ENCODE assay signal across 9 cellular contexts in the genomic region with DNA sequence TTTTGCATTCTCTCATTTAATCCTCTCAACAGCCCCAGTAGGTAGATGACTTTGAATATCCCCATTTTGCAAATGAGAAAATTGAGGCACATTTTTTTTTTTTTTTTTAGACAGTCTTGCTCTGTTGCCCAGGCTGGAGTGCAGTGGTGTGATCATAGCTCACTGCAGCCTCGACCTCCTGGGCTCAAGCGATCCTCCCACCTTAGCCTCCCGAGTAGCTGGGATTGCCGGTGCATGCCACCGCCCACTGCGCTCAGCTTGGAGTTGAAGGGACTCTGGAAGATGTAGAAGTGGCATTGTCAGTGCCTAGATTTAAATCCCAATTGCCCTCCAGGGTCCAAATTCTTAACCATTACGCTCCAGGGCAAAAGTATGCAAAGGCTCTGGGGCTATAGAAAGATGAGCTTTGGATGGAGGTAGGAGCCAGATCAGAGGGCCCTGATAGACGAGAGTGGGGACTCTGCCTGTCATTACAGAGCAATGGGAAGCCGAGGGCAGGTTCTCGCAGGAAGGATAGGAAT. TPM values are rescaled to one million over a fixed set of nuclear protein-coding genes. Genes with fewer than 3 reads are reported as not detected.
DNase-seq lines count a peak whose midpoint lies in the region; ATAC-seq and TF ChIP-seq lines count a peak whose summit lies in the region.
"Had no signal": no experiment of that assay in that cellular context is flagged by ENCODE, and none has a peak within 500 bp of the region (broad histone marks: within the 10 kb centered on the region; RNA-seq: fewer than 3 reads in every experiment).

No MANE protein-coding gene starts in this region.

- H3K36me3 ChIP-seq in BLaER1 (peaks cover 25% of the 10 kb centered on the region), MG63 (peaks cover 8% of the 10 kb centered on the region), neural cell (ENCODE audit: insufficient read depth, low read length) (no peaks in the 10 kb centered on the region)

- H2AFZ ChIP-seq in neural cell (ENCODE audit: low read depth, low read length): peak overlapping the region; percentile 80

- H4K20me1 ChIP-seq in BLaER1 (no peaks in the 10 kb centered on the region), neural cell (ENCODE audit: insufficient read depth) (no peaks in the 10 kb centered on the region)

- no peaks in the 10 kb centered on the region for H3F3A ChIP-seq in neural cell (ENCODE audit: insufficient read depth, low read length, poor library complexity, severe bottlenecking)

- no peaks in the 10 kb centered on the region for H3K9me3 ChIP-seq in BLaER1
- no peaks in the 10 kb centered on the region for H3K9me3 ChIP-seq in MG63
- H3K9me3 ChIP-seq in neural cell (ENCODE audit: low read length): no peaks in the 10 kb centered on the region

- H3K79me2 ChIP-seq in neural cell (replicated peaks; ENCODE audit: insufficient read depth, low read length): peaks cover 11% of the 10 kb centered on the region

- no peak for TF ChIP-seq CTCF in neural cell (IDR thresholded peaks at IDR 0.05; ENCODE audit: poor library complexity, severe bottlenecking)

- no peak for TF ChIP-seq RAD21 in neural cell (conservative IDR thresholded peaks at IDR 0.05)

- peaks cover 32% of the 10 kb centered on the region for H3K4me1 ChIP-seq in BLaER1

- no peaks in the 10 kb centered on the region for H3K9me2 ChIP-seq in neural cell (ENCODE audit: insufficient read depth, low read length)

- peaks cover 56% of the 10 kb centered on the region for H3K36me3 Mint-ChIP-seq in dendritic cell treated with granulocyte-macrophage colony-stimulating factor and Interleukin-4, amounts not matched to agents 40 ng/mL and 50 ng/mL, for 4 days (ENCODE audit: low read depth)

- no peak for DNase-seq in MG63
- no peak for DNase-seq in NCI-H524 (lab: John Stamatoyannopoulos, UW)
- no peak for DNase-seq in T-helper 9 cell

- H3K4me1 Mint-ChIP-seq in dendritic cell treated with granulocyte-macrophage colony-stimulating factor and Interleukin-4, amounts not matched to agents 40 ng/mL and 50 ng/mL, for 4 days (ENCODE audit: low read depth): peaks cover 50% of the 10 kb centered on the region

- H3K27ac Mint-ChIP-seq in dendritic cell treated with granulocyte-macrophage colony-stimulating factor and Interleukin-4, amounts not matched to agents 40 ng/mL and 50 ng/mL, for 4 days: peak overlapping the region; percentile 72

- H3K4me3 ChIP-seq in BLaER1 (peak overlapping the region; percentile 86), MG63 (peak overlapping the region; percentile 63), neural cell (ENCODE audit: low read length) (peak overlapping the region; percentile 87)
- H3K4me3 ChIP-seq: lung had no signal

- no peak for TF ChIP-seq EP300 in neural cell (conservative IDR thresholded peaks at IDR 0.05; ENCODE audit: poor library complexity, severe bottlenecking)

- H3K4me3 Mint-ChIP-seq in dendritic cell treated with granulocyte-macrophage colony-stimulating factor and Interleukin-4, amounts not matched to agents 40 ng/mL and 50 ng/mL, for 4 days: peak overlapping the region; percentile 81

- H3K27me3 ChIP-seq in BLaER1 (no peaks in the 10 kb centered on the region), MG63 (no peaks in the 10 kb centered on the region), neural cell (ENCODE audit: insufficient read depth, low read depth, low read length) (no peaks in the 10 kb centered on the region)

- H3K9ac ChIP-seq in BLaER1: peak overlapping the region; percentile 73
- H3K9ac ChIP-seq in neural cell (ENCODE audit: low read length): peak overlapping the region; percentile 69

- intact Hi-C loops in dendritic cell treated with granulocyte-macrophage colony-stimulating factor and Interleukin-4, amounts not matched to agents 40 ng/mL and 50 ng/mL, for 4 days (cut with micrococcal nuclease): loop anchor here (1.0 to 10.0 kb wide), 3 partner anchors 13 to 127 kb away; no protein-coding TSS in a partner anchor

- peaks cover 15% of the 10 kb centered on the region for H3K27me3 Mint-ChIP-seq in dendritic cell treated with granulocyte-macrophage colony-stimulating factor and Interleukin-4, amounts not matched to agents 40 ng/mL and 50 ng/mL, for 4 days

- no peak for ATAC-seq in HG03135 (IDR thresholded peaks at IDR 0.05; ENCODE audit: unreplicated experiment)
- ATAC-seq in GM18909 (IDR thresholded peaks at IDR 0.05; ENCODE audit: poor library complexity, unreplicated experiment): no peak

- H3K9me3 Mint-ChIP-seq in dendritic cell treated with granulocyte-macrophage colony-stimulating factor and Interleukin-4, amounts not matched to agents 40 ng/mL and 50 ng/mL, for 4 days: no peaks in the 10 kb centered on the region

- H3K4me2 ChIP-seq in BLaER1 (peak overlapping the region; percentile 100), neural cell (ENCODE audit: low read length) (peak overlapping the region; percentile 95)

- peak overlapping the region; percentile 63 for H3K27ac ChIP-seq in BLaER1
- H3K27ac ChIP-seq in neural cell (ENCODE audit: low read length): peak overlapping the region; percentile 64

TF ChIP-seq in neural cell, 6 proteins besides CTCF, POLR2A, EP300 and RAD21:
- TF ChIP-seq SMC3 (conservative IDR thresholded peaks at IDR 0.05; ENCODE audit: poor library complexity) (no peak), POLR2AphosphoS5 (IDR thresholded peaks at IDR 0.05) (no peak), TAF1 (IDR thresholded peaks at IDR 0.05; ENCODE audit: low read depth) (no peak), EZH2 (IDR thresholded peaks at IDR 0.05; ENCODE audit: borderline replicate concordance, insufficient read depth, low read length, poor library complexity, severe bottlenecking) (no peak), MXI1 (conservative IDR thresholded peaks at IDR 0.05; ENCODE audit: poor library complexity, severe bottlenecking) (no peak)
- TF ChIP-seq, protein P1, sequence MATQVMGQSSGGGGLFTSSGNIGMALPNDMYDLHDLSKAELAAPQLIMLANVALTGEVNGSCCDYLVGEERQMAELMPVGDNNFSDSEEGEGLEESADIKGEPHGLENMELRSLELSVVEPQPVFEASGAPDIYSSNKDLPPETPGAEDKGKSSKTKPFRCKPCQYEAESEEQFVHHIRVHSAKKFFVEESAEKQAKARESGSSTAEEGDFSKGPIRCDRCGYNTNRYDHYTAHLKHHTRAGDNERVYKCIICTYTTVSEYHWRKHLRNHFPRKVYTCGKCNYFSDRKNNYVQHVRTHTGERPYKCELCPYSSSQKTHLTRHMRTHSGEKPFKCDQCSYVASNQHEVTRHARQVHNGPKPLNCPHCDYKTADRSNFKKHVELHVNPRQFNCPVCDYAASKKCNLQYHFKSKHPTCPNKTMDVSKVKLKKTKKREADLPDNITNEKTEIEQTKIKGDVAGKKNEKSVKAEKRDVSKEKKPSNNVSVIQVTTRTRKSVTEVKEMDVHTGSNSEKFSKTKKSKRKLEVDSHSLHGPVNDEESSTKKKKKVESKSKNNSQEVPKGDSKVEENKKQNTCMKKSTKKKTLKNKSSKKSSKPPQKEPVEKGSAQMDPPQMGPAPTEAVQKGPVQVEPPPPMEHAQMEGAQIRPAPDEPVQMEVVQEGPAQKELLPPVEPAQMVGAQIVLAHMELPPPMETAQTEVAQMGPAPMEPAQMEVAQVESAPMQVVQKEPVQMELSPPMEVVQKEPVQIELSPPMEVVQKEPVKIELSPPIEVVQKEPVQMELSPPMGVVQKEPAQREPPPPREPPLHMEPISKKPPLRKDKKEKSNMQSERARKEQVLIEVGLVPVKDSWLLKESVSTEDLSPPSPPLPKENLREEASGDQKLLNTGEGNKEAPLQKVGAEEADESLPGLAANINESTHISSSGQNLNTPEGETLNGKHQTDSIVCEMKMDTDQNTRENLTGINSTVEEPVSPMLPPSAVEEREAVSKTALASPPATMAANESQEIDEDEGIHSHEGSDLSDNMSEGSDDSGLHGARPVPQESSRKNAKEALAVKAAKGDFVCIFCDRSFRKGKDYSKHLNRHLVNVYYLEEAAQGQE (IDR thresholded peaks at IDR 0.05; ENCODE audit: borderline replicate concordance): no peak

RNA-seq across cellular contexts. Expression of a gene that starts 0.8 kb away (rescaled TPM):
- total RNA-seq in MG63 (2014; rRNA removed; shearing (Covaris generic); ENCODE audit: low replicate concordance): 6.4 and 10.3 TPM in 2 replicates
- 16.9 and 20.6 TPM in 2 replicates for polyA plus RNA-seq in neural cell
- 10.8 and 11.0 TPM in 2 replicates for polyA minus RNA-seq in neural cell

RNA-seq across cellular contexts. Expression of a gene that starts 5.7 kb away (rescaled TPM):
- 37.2 and 44.9 TPM in 2 replicates for total RNA-seq in MG63 (2014; rRNA removed; shearing (Covaris generic); ENCODE audit: low replicate concordance)
- 14.6 and 22.0 TPM in 2 replicates for polyA plus RNA-seq in neural cell
- 25.8 and 29.5 TPM in 2 replicates for polyA minus RNA-seq in neural cell

RNA-seq across cellular contexts. Expression of a gene that starts 13.9 kb away (rescaled TPM):
- total RNA-seq in MG63 (2014; rRNA removed; shearing (Covaris generic); ENCODE audit: low replicate concordance): 175 and 184 TPM in 2 replicates
- 10.8 and 25.0 TPM in 2 replicates for polyA plus RNA-seq in neural cell
- polyA minus RNA-seq in neural cell: 28.4 and 33.8 TPM in 2 replicates

RNA-seq across cellular contexts. Expression of a gene that starts 32.8 kb away (rescaled TPM):
- not detected in 2 replicates for total RNA-seq in MG63 (2014; rRNA removed; shearing (Covaris generic); ENCODE audit: low replicate concordance)
- 1.2 and 1.3 TPM in 2 replicates for polyA plus RNA-seq in neural cell
- 0.81 and 0.97 TPM in 2 replicates for polyA minus RNA-seq in neural cell
